ENCODE assay signal across 22 cellular contexts in the genomic region with DNA sequence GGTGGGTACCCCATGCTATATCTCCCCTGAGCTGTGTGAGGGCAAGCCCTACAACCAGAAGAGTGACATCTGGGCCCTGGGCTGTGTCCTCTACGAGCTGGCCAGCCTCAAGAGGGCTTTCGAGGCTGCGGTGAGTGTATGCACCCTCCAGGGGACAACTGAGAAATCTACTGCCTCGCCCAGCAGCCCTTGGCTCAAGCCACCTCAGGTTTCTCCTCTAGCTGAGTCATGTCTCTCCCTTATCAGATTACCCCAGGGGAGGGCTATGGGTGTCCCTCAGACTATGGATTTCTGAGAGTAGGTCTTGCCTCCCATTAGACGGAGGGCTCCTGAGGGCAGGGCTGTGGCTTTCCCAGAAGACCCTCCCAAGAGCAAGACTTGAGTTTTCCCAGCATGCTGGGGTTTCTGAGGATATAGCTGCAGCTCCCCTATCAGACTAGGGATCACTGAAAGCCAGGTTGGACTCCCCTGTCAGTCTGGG. TPM values are rescaled to one million over a fixed set of nuclear protein-coding genes. Genes with fewer than 3 reads are reported as not detected.
DNase-seq lines count a peak whose midpoint lies in the region; ATAC-seq and TF ChIP-seq lines count a peak whose summit lies in the region.
"Had no signal": no experiment of that assay in that cellular context is flagged by ENCODE, and none has a peak within 500 bp of the region (broad histone marks: within the 10 kb centered on the region; RNA-seq: fewer than 3 reads in every experiment).

No MANE protein-coding gene starts in this region.

- in situ Hi-C loops in Caki2 (cut with HindIII; ENCODE audit: low pct_unique_long_range_greater_than_20kb, low sequenced_read_pairs) = no loop called here

- H3K9me3 ChIP-seq in T-helper 17 cell (ENCODE audit: control insufficient read depth, low read length, poor library complexity, severe bottlenecking) (no peaks in the 10 kb centered on the region), Peyer's patch (no peaks in the 10 kb centered on the region)
- H3K9me3 ChIP-seq: prostate gland, stomach had no signal

- intact Hi-C loops in activated naive CD4-positive, alpha-beta T cell treated with anti-CD3 and anti-CD28 coated beads for 36 hours (cut with micrococcal nuclease) = no loop called here

- H3K36me3 ChIP-seq in Peyer's patch = no peaks in the 10 kb centered on the region

- H3K27me3 Mint-ChIP-seq in activated T-helper 17 cell treated with anti-CD3 and anti-CD28 coated beads, Interleukin-2, amount 50 U/mL, for 72 hours = no peaks in the 10 kb centered on the region
- no peaks in the 10 kb centered on the region for H3K27me3 Mint-ChIP-seq in T-helper 17 cell
- no peaks in the 10 kb centered on the region for H3K27me3 Mint-ChIP-seq in activated naive CD4-positive, alpha-beta T cell treated with anti-CD3 and anti-CD28 coated beads for 36 hours (ENCODE audit: low read depth)
- H3K27me3 Mint-ChIP-seq: activated naive CD8-positive, alpha-beta T cell had no signal

- no peak overlapping the region for H3K27ac Mint-ChIP-seq in activated T-helper 17 cell treated with anti-CD3 and anti-CD28 coated beads, Interleukin-2, amount 50 U/mL, for 72 hours
- no peak overlapping the region for H3K27ac Mint-ChIP-seq in T-helper 17 cell
- H3K27ac Mint-ChIP-seq in activated naive CD4-positive, alpha-beta T cell treated with anti-CD3 and anti-CD28 coated beads for 36 hours = no peak overlapping the region
- H3K27ac Mint-ChIP-seq: activated naive CD8-positive, alpha-beta T cell; natural killer cell had no signal

- no peak overlapping the region for H3K4me3 ChIP-seq in Peyer's patch
- H3K4me3 ChIP-seq: GM12878, GM23248, prostate gland, stomach had no signal

- TF ChIP-seq CTCF in Peyer's patch (IDR thresholded peaks at IDR 0.05) = no peak

- ATAC-seq in activated T-helper 17 cell treated with anti-CD3 and anti-CD28 coated beads, Interleukin-2, amount 50 U/mL, for 72 hours (replicated peaks) = peak; percentile 38
- ATAC-seq in T-helper 17 cell = no peak
- ATAC-seq: activated CD4-positive, CD25-positive, alpha-beta regulatory T cell treated with anti-CD3 and anti-CD28 coated beads, Interleukin-2, amount 50 U/mL, for 24 hours; GM12878; natural killer cell had no signal

- no peak overlapping the region for H3K4me3 Mint-ChIP-seq in activated T-helper 17 cell treated with anti-CD3 and anti-CD28 coated beads, Interleukin-2, amount 50 U/mL, for 72 hours
- no peak overlapping the region for H3K4me3 Mint-ChIP-seq in T-helper 17 cell
- H3K4me3 Mint-ChIP-seq in activated naive CD4-positive, alpha-beta T cell treated with anti-CD3 and anti-CD28 coated beads for 36 hours = no peak overlapping the region
- H3K4me3 Mint-ChIP-seq: activated naive CD8-positive, alpha-beta T cell; natural killer cell had no signal

- CTCF ChIA-PET in activated naive CD4-positive, alpha-beta T cell treated with anti-CD3 and anti-CD28 coated beads for 36 hours (lab: Charles Lee) = interaction anchor here (0.8 to 1.7 kb wide), 5 partner anchors 8 to 29 kb away, joined by 3 to 6 read pairs (median 5); no protein-coding TSS in a partner anchor

- DNase-seq in Caki2 (ENCODE audit: low read depth) (peak; percentile 36), M059J (ENCODE audit: low read depth) (peak; percentile 78), myocyte (ENCODE audit: low read depth) (peak; percentile 83), T-helper 17 cell (no peak), Peyer's patch (no peak), GM03348 (ENCODE audit: low spot score) (no peak)
- DNase-seq in activated naive CD4-positive, alpha-beta T cell treated with anti-CD3 and anti-CD28 coated beads for 36 hours = no peak
- DNase-seq: AML-193; caudate nucleus; DMS79 treated with DMSO at 0.1 percent for 48 hours; effector memory CD4-positive, alpha-beta T cell; GM23248; natural killer cell; NCI-H1694 treated with DMSO at 0.1 percent for 48 hours; NCI-H524; stomach; T-helper 1 cell had no signal

- no peaks in the 10 kb centered on the region for H3K9me3 Mint-ChIP-seq in activated T-helper 17 cell treated with anti-CD3 and anti-CD28 coated beads, Interleukin-2, amount 50 U/mL, for 72 hours
- H3K9me3 Mint-ChIP-seq in activated naive CD4-positive, alpha-beta T cell treated with anti-CD3 and anti-CD28 coated beads for 36 hours = peaks cover 3% of the 10 kb centered on the region
- H3K9me3 Mint-ChIP-seq: natural killer cell had no signal

- H3K4me1 Mint-ChIP-seq in activated T-helper 17 cell treated with anti-CD3 and anti-CD28 coated beads, Interleukin-2, amount 50 U/mL, for 72 hours = peaks cover 12% of the 10 kb centered on the region
- peaks cover 16% of the 10 kb centered on the region for H3K4me1 Mint-ChIP-seq in T-helper 17 cell
- H3K4me1 Mint-ChIP-seq in activated naive CD4-positive, alpha-beta T cell treated with anti-CD3 and anti-CD28 coated beads for 36 hours (ENCODE audit: low read depth) = peaks cover 20% of the 10 kb centered on the region

- TF ChIP-seq POLR2A in Peyer's patch (IDR thresholded peaks at IDR 0.05) = no peak

- peaks cover 8% of the 10 kb centered on the region for H3K36me3 Mint-ChIP-seq in activated T-helper 17 cell treated with anti-CD3 and anti-CD28 coated beads, Interleukin-2, amount 50 U/mL, for 72 hours (ENCODE audit: low read depth)
- H3K36me3 Mint-ChIP-seq in T-helper 17 cell (ENCODE audit: low read depth) = peaks cover 4% of the 10 kb centered on the region
- peaks cover 7% of the 10 kb centered on the region for H3K36me3 Mint-ChIP-seq in activated naive CD4-positive, alpha-beta T cell treated with anti-CD3 and anti-CD28 coated beads for 36 hours (ENCODE audit: low read depth)
- H3K36me3 Mint-ChIP-seq: natural killer cell had no signal

- peaks cover 0 to 13% (median 3%) of the 10 kb centered on the region in 4 donors for H3K4me1 ChIP-seq in Peyer's patch
- H3K4me1 ChIP-seq: prostate gland had no signal

- no peaks in the 10 kb centered on the region for H3K27me3 ChIP-seq in Peyer's patch
- H3K27me3 ChIP-seq: stomach had no signal

- peak overlapping the region in 1 of 4 donors; percentile 10 for H3K27ac ChIP-seq in Peyer's patch
- H3K27ac ChIP-seq: GM23248, prostate gland, stomach had no signal

RNA-seq across cellular contexts. Expression of gene NEK8, which starts 6.7 kb away (rescaled TPM):
- 2.2 and 3.5 TPM in 2 replicates for total RNA-seq in Caki2 (2014; rRNA removed; shearing (Covaris generic); ENCODE audit: low replicate concordance)
- total RNA-seq in M059J (2014; rRNA removed; shearing (Covaris generic)) = 2.4 and 2.6 TPM in 2 replicates
- 1 to 10 TPM; 4.9 to 9.2 TPM for total RNA-seq in activated T-helper 17 cell treated with anti-CD3 and anti-CD28 coated beads, Interleukin-2, amount 50 U/mL, for 72 hours
- 5.5 and 6.0 TPM in 2 replicates for total RNA-seq in myocyte
- polyA plus RNA-seq in myocyte (2012) = 5.6 TPM
- 1 to 10 TPM; 5.8 to 8.8 TPM for total RNA-seq in T-helper 17 cell
- total RNA-seq in activated naive CD4-positive, alpha-beta T cell treated with anti-CD3 and anti-CD28 coated beads for 36 hours = 1 to 10 TPM; 3.1 to 3.2 TPM
- total RNA-seq in Peyer's patch = 10 to 100 TPM in 2 of 4 donors, 1 to 10 TPM in 2; 7.4 to 89.1 (median 14.0) TPM

RNA-seq across cellular contexts. Expression of gene TRAF4, which starts 8.5 kb away (rescaled TPM):
- total RNA-seq in Caki2 (2014; rRNA removed; shearing (Covaris generic); ENCODE audit: low replicate concordance) = 49.3 and 61.6 TPM in 2 replicates
- total RNA-seq in M059J (2014; rRNA removed; shearing (Covaris generic)) = 44.9 and 48.0 TPM in 2 replicates
- total RNA-seq in activated T-helper 17 cell treated with anti-CD3 and anti-CD28 coated beads, Interleukin-2, amount 50 U/mL, for 72 hours = 100 to 1,000 TPM in 1 of 2 donors, 10 to 100 TPM in 1; 78.4 to 181 TPM
- 173 and 248 TPM in 2 replicates for total RNA-seq in myocyte
- 91.1 TPM for polyA plus RNA-seq in myocyte (2012)
- total RNA-seq in T-helper 17 cell = 100 to 1,000 TPM; 326 to 362 TPM
- 10 to 100 TPM; 75.9 to 80.4 TPM for total RNA-seq in activated naive CD4-positive, alpha-beta T cell treated with anti-CD3 and anti-CD28 coated beads for 36 hours
- total RNA-seq in Peyer's patch = 100 to 1,000 TPM in 3 of 4 donors, 10 to 100 TPM in 1; 83.3 to 228 (median 184) TPM

RNA-seq across cellular contexts. Expression of gene TLCD1, which starts 9.2 kb away (rescaled TPM):
- 10.6 and 43.5 TPM in 2 replicates for total RNA-seq in Caki2 (2014; rRNA removed; shearing (Covaris generic); ENCODE audit: low replicate concordance)
- 9.4 and 11.2 TPM in 2 replicates for total RNA-seq in M059J (2014; rRNA removed; shearing (Covaris generic))
- 10 to 100 TPM in 1 of 2 donors, 1 to 10 TPM in 1; 4.8 to 13.4 TPM for total RNA-seq in activated T-helper 17 cell treated with anti-CD3 and anti-CD28 coated beads, Interleukin-2, amount 50 U/mL, for 72 hours
- total RNA-seq in myocyte (11.1 and 22.3 TPM in 2 replicates), T-helper 17 cell (1 to 10 TPM; 1.1 to 1.4 TPM), Peyer's patch (1 to 10 TPM; 3.3 to 9.1 (median 5.8) TPM)
- 18.4 TPM for polyA plus RNA-seq in myocyte (2012)
- total RNA-seq in activated naive CD4-positive, alpha-beta T cell treated with anti-CD3 and anti-CD28 coated beads for 36 hours = 1 to 10 TPM; 4.0 to 4.6 TPM

RNA-seq across cellular contexts. Expression of gene RPL23A, which starts 15.5 kb away (rescaled TPM):
- 631 and 1,120 TPM in 2 replicates for total RNA-seq in Caki2 (2014; rRNA removed; shearing (Covaris generic); ENCODE audit: low replicate concordance)
- 444 and 507 TPM in 2 replicates for total RNA-seq in M059J (2014; rRNA removed; shearing (Covaris generic))
- 1,000 to 10,000 TPM; 2,238 to 2,546 TPM for total RNA-seq in activated T-helper 17 cell treated with anti-CD3 and anti-CD28 coated beads, Interleukin-2, amount 50 U/mL, for 72 hours
- total RNA-seq in myocyte (261 and 384 TPM in 2 replicates), T-helper 17 cell (1,000 to 10,000 TPM; 2,757 to 2,860 TPM), Peyer's patch (100 to 1,000 TPM; 214 to 675 (median 268) TPM)
- polyA plus RNA-seq in myocyte (2012) = 793 TPM
- total RNA-seq in activated naive CD4-positive, alpha-beta T cell treated with anti-CD3 and anti-CD28 coated beads for 36 hours = 1,000 to 10,000 TPM; 2,756 to 2,921 TPM

RNA-seq across cellular contexts. Expression of gene RAB34, which starts 17.6 kb away (rescaled TPM):
- total RNA-seq in Caki2 (2014; rRNA removed; shearing (Covaris generic); ENCODE audit: low replicate concordance) = 394 and 482 TPM in 2 replicates
- 27.3 and 32.1 TPM in 2 replicates for total RNA-seq in M059J (2014; rRNA removed; shearing (Covaris generic))
- 10 to 100 TPM in 1 of 2 donors, 1 to 10 TPM in 1; 4.1 to 22.4 TPM for total RNA-seq in activated T-helper 17 cell treated with anti-CD3 and anti-CD28 coated beads, Interleukin-2, amount 50 U/mL, for 72 hours
- total RNA-seq in myocyte (162 and 198 TPM in 2 replicates), T-helper 17 cell (10 to 100 TPM in 1 of 2 donors, 1 to 10 TPM in 1; 8.3 to 24.3 TPM), Peyer's patch (10 to 100 TPM; 14.5 to 69.3 (median 30.2) TPM)
- 125 TPM for polyA plus RNA-seq in myocyte (2012)
- 10 to 100 TPM; 10.2 to 12.3 TPM for total RNA-seq in activated naive CD4-positive, alpha-beta T cell treated with anti-CD3 and anti-CD28 coated beads for 36 hours

Comparison
In these comparisons a context has a peak if more than half of its experiments do, and no peak if none do; other contexts are left out.
1. DNase-seq: peak in Caki2 (single experiment), M059J (single experiment) and myocyte (single experiment); none in T-helper 17 cell (0 of 3), activated naive CD4-positive, alpha-beta T cell treated with anti-CD3 and anti-CD28 coated beads for 36 hours (single experiment), Peyer's patch (0 of 3) and GM03348 (single experiment).